Comparison of ENCODE assay signal across 12 cellular contexts in the genomic region with DNA sequence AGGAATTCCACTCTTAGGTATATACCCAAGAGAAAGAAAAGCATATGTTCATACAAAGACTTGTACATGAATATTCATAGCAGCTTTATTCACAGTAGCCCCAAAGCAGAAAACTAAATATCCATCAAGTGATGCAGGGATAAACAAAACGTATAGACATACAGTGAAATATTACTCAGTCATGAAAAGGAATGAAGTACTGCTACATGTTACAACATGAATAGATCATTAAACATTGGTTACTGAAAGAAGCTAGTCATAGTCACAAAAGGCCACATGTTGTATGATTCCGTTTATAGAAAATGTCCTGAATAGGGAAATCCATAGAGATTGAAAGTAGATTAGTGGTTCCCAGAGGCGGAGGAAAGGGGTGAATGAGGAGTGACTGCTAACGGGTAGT. TPM values are rescaled to one million over a fixed set of nuclear protein-coding genes. Genes with fewer than 3 reads are reported as not detected.
DNase-seq lines count a peak whose midpoint lies in the region; TF ChIP-seq lines count a peak whose summit lies in the region.
"Had no signal": no experiment of that assay in that cellular context is flagged by ENCODE, and none has a peak within 500 bp of the region (broad histone marks: within the 10 kb centered on the region; RNA-seq: fewer than 3 reads in every experiment).

No MANE protein-coding gene starts in this region.

- H3K4me1 ChIP-seq in iPS-15b (ENCODE audit: control insufficient read depth, insufficient read depth, low read length) (no peaks in the 10 kb centered on the region), smooth muscle cell (ENCODE audit: low read depth) (peaks cover 5% of the 10 kb centered on the region)

- WGBS in smooth muscle cell (ENCODE audit: low lambda C conversion rate): 89% methylated on average over 4 of the region's 4 CpGs

- no peak overlapping the region for H3K27ac Mint-ChIP-seq in T-helper 2 cell treated with Interferon-gamma antibody and Interleukin-4, amounts not matched to agents 5 μg/mL and 100 μg/mL, for 36 hours
- H3K27ac Mint-ChIP-seq in activated CD4-positive, alpha-beta memory T cell treated with anti-CD3 and anti-CD28 coated beads, Interleukin-2, amount 10 ng/mL, durations not matched to agents 7 days and 5 days: no peak overlapping the region

- H3K4me1 Mint-ChIP-seq in T-helper 2 cell treated with Interferon-gamma antibody and Interleukin-4, amounts not matched to agents 5 μg/mL and 100 μg/mL, for 36 hours (ENCODE audit: low read depth): peaks cover 5% of the 10 kb centered on the region
- H3K4me1 Mint-ChIP-seq in activated CD4-positive, alpha-beta memory T cell treated with anti-CD3 and anti-CD28 coated beads, Interleukin-2, amount 10 ng/mL, durations not matched to agents 7 days and 5 days: peaks cover 8% of the 10 kb centered on the region

- H3K79me2 ChIP-seq in smooth muscle cell (ENCODE audit: low read depth): no peaks in the 10 kb centered on the region

- CTCF ChIA-PET in activated CD4-positive, alpha-beta memory T cell treated with anti-CD3 and anti-CD28 coated beads, Interleukin-2, amount 10 ng/mL, durations not matched to agents 7 days and 5 days (lab: Charles Lee): no interaction called here

- no peaks in the 10 kb centered on the region for H3K9me3 Mint-ChIP-seq in T-helper 2 cell treated with Interferon-gamma antibody and Interleukin-4, amounts not matched to agents 5 μg/mL and 100 μg/mL, for 36 hours
- H3K9me3 Mint-ChIP-seq in activated CD4-positive, alpha-beta memory T cell treated with anti-CD3 and anti-CD28 coated beads, Interleukin-2, amount 10 ng/mL, durations not matched to agents 7 days and 5 days: no peaks in the 10 kb centered on the region

- H3K4me2 ChIP-seq in smooth muscle cell: peak overlapping the region; percentile 90

- peaks cover 8% of the 10 kb centered on the region for H3F3A ChIP-seq in smooth muscle cell (ENCODE audit: low read depth)

- no peaks in the 10 kb centered on the region for H3K36me3 ChIP-seq in iPS-15b (ENCODE audit: control insufficient read depth, insufficient read depth, low read length)
- no peaks in the 10 kb centered on the region for H3K36me3 ChIP-seq in smooth muscle cell (ENCODE audit: low read depth)

- H3K4me3 ChIP-seq in iPS-15b (ENCODE audit: low read depth, low read length) (peak overlapping the region; percentile 80), smooth muscle cell (peak overlapping the region; percentile 84)

- POLR2A ChIA-PET in activated CD4-positive, alpha-beta memory T cell treated with anti-CD3 and anti-CD28 coated beads, Interleukin-2, amount 10 ng/mL, durations not matched to agents 7 days and 5 days (lab: Charles Lee): interaction anchor here (0.6 kb wide), 1 partner anchor 88 kb away, joined by 3 read pairs; a partner anchor contains a TSS

- H3K27me3 Mint-ChIP-seq in T-helper 2 cell treated with Interferon-gamma antibody and Interleukin-4, amounts not matched to agents 5 μg/mL and 100 μg/mL, for 36 hours (ENCODE audit: low read depth): peaks cover 48% of the 10 kb centered on the region
- peaks cover 40% of the 10 kb centered on the region for H3K27me3 Mint-ChIP-seq in activated CD4-positive, alpha-beta memory T cell treated with anti-CD3 and anti-CD28 coated beads, Interleukin-2, amount 10 ng/mL, durations not matched to agents 7 days and 5 days

- no peak for TF ChIP-seq CTCF in smooth muscle cell (IDR thresholded peaks at IDR 0.05; ENCODE audit: borderline replicate concordance, insufficient read depth, poor library complexity, severe bottlenecking)

- H2AFZ ChIP-seq in smooth muscle cell (ENCODE audit: low read depth): no peak overlapping the region

- H3K4me3 Mint-ChIP-seq in T-helper 2 cell treated with Interferon-gamma antibody and Interleukin-4, amounts not matched to agents 5 μg/mL and 100 μg/mL, for 36 hours: peak overlapping the region; percentile 96
- peak overlapping the region; percentile 58 for H3K4me3 Mint-ChIP-seq in activated CD4-positive, alpha-beta memory T cell treated with anti-CD3 and anti-CD28 coated beads, Interleukin-2, amount 10 ng/mL, durations not matched to agents 7 days and 5 days

- H3K27me3 ChIP-seq in iPS-15b (ENCODE audit: control insufficient read depth, insufficient read depth, low read length) (peaks cover 6% of the 10 kb centered on the region), smooth muscle cell (ENCODE audit: low read depth) (no peaks in the 10 kb centered on the region)

- H3K9ac ChIP-seq in iPS-15b (ENCODE audit: low read depth, low read length) (no peak overlapping the region), smooth muscle cell (ENCODE audit: low read depth) (no peak overlapping the region)

- H3K9me3 ChIP-seq in iPS-15b (ENCODE audit: control insufficient read depth, insufficient read depth, low read length) (no peaks in the 10 kb centered on the region), smooth muscle cell (replicated peaks; ENCODE audit: low read depth) (no peaks in the 10 kb centered on the region)

- no peaks in the 10 kb centered on the region for H3K36me3 Mint-ChIP-seq in T-helper 2 cell treated with Interferon-gamma antibody and Interleukin-4, amounts not matched to agents 5 μg/mL and 100 μg/mL, for 36 hours (ENCODE audit: low read depth)
- H3K36me3 Mint-ChIP-seq in activated CD4-positive, alpha-beta memory T cell treated with anti-CD3 and anti-CD28 coated beads, Interleukin-2, amount 10 ng/mL, durations not matched to agents 7 days and 5 days (ENCODE audit: low read depth): peaks cover 4% of the 10 kb centered on the region

- no peak for DNase-seq in T-helper 2 cell treated with Interferon-gamma antibody and Interleukin-4, amounts not matched to agents 5 μg/mL and 100 μg/mL, for 36 hours (ENCODE audit: low spot score)
- DNase-seq in T-helper 2 cell (no peak), smooth muscle cell (lab: John Stamatoyannopoulos, UW; ENCODE audit: unreplicated experiment) (no peak), NCI-H146 (lab: John Stamatoyannopoulos, UW) (no peak), NCI-H345 (lab: John Stamatoyannopoulos, UW) (no peak)
- no peak for DNase-seq in activated CD4-positive, alpha-beta memory T cell treated with anti-CD3 and anti-CD28 coated beads, Interleukin-2, amount 10 ng/mL, durations not matched to agents 7 days and 5 days
- DNase-seq in stimulated activated naive CD4-positive, alpha-beta T cell (lab: John Stamatoyannopoulos, UW): no peak
- DNase-seq: effector CD4-positive, alpha-beta T cell had no signal

- no peak overlapping the region for H3K27ac ChIP-seq in smooth muscle cell (ENCODE audit: low read depth)
- H3K27ac ChIP-seq: SK-N-MC had no signal

- H4K20me1 ChIP-seq in smooth muscle cell (ENCODE audit: low read depth): peaks cover 18% of the 10 kb centered on the region

RNA-seq across cellular contexts. Expression of a gene that starts 1.3 kb away (rescaled TPM):
- total RNA-seq in activated CD4-positive, alpha-beta memory T cell treated with anti-CD3 and anti-CD28 coated beads, Interleukin-2, amount 10 ng/mL, durations not matched to agents 7 days and 5 days: not detected
- 33.9 and 60.5 TPM in 2 replicates for total RNA-seq in smooth muscle cell
- 43.0 and 44.9 TPM in 2 replicates for polyA plus RNA-seq in smooth muscle cell

RNA-seq across cellular contexts. Expression of a gene that starts 17.4 kb away (rescaled TPM):
- total RNA-seq in activated CD4-positive, alpha-beta memory T cell treated with anti-CD3 and anti-CD28 coated beads, Interleukin-2, amount 10 ng/mL, durations not matched to agents 7 days and 5 days: under 1 TPM; 0.20 to 0.43 TPM
- total RNA-seq in smooth muscle cell: not detected in 2 replicates
- 0.86 TPM in 1 of 2 replicates, not detected in the other for polyA plus RNA-seq in smooth muscle cell
- total RNA-seq: A673, HT1080 had no signal

Comparison
In these comparisons a context has a peak if more than half of its experiments do, and no peak if none do; other contexts are left out.
1. RNA of a gene that starts 1.3 kb away (total RNA-seq): 33.9 to 60.5 TPM in smooth muscle cell; not detected in activated CD4-positive, alpha-beta memory T cell treated with anti-CD3 and anti-CD28 coated beads, Interleukin-2, amount 10 ng/mL, durations not matched to agents 7 days and 5 days; every median in the first group is over 10 times any median in the second.